Comparison of ENCODE assay signal across 29 cellular contexts in the genomic region with DNA sequence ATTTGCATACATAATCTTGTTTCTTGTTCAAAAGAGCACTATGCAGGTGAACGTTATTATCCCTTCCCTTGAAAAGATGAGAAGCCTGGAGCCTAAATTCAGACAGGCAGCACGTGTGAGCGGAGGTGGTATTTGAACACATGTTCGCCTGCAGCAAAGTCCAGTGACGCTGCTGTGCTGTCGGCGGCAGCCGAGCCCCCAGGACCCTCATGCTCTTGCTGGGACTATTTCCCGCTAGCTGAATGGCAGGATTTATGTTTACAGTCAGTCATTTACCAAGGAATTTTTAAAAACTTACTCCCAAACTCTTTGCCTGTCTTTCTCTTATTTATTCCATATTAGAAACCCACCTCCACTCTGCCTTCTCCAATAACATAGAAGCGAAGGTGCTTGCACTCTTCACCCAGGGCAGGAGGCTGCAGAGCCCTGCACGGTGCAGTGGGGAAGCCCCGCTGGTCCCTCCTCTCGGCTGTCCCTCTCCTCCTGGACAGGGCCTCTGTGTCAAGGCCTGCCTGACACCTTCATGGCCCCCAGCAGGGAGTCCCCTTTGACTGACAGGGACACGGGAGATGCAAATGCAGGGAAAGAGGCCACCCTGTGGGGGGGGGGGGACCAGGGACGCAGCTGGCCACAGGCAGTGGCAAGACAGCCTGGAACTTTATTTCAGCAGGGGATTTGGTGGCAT.
"Had no signal": no experiment of that assay in that cellular context is flagged by ENCODE, and none has a peak within 500 bp of the region (broad histone marks: within the 10 kb centered on the region; RNA-seq: fewer than 3 reads in every experiment).

No MANE protein-coding gene starts in this region.

- H3K4me3 Mint-ChIP-seq: activated CD4-positive, alpha-beta memory T cell treated with anti-CD3 and anti-CD28 coated beads, Interleukin-2, amount 10 ng/mL, durations not matched to agents 7 days and 5 days; activated CD4-positive, alpha-beta T cell treated with anti-CD3 and anti-CD28 coated beads, Interleukin-2, amount 10 ng/mL, durations not matched to agents 7 days and 5 days; activated naive CD4-positive, alpha-beta T cell treated with anti-CD3 and anti-CD28 coated beads, Interleukin-2, amount 10 ng/mL, durations not matched to agents 7 days and 5 days; activated naive CD8-positive, alpha-beta T cell treated with anti-CD3 and anti-CD28 coated beads, Interleukin-2, amount 10 ng/mL, durations not matched to agents 7 days and 5 days; activated T-cell treated with anti-CD3 and anti-CD28 coated beads, Interleukin-2, amount 50 U/mL, for 24 hours; activated T-cell treated with anti-CD3 and anti-CD28 coated beads, Interleukin-2, amount 50 U/mL, for 72 hours; brain; T-helper 17 cell; T-helper 2 cell treated with Interferon-gamma antibody and Interleukin-4, amounts not matched to agents 5 μg/mL and 100 μg/mL, for 36 hours; WTC11 had no signal

- H3K36me3 Mint-ChIP-seq: activated naive CD4-positive, alpha-beta T cell treated with anti-CD3 and anti-CD28 coated beads, Interleukin-2, amount 10 ng/mL, durations not matched to agents 7 days and 5 days; activated naive CD4-positive, alpha-beta T cell treated with anti-CD3 and anti-CD28 coated beads, Interleukin-2, amount 50 U/mL, for 72 hours; activated naive CD8-positive, alpha-beta T cell treated with anti-CD3 and anti-CD28 coated beads, Interleukin-2, amount 10 ng/mL, durations not matched to agents 7 days and 5 days; brain had no signal

- ATAC-seq: activated naive CD4-positive, alpha-beta T cell treated with anti-CD3 and anti-CD28 coated beads, Interleukin-2, amount 50 U/mL, for 72 hours; activated T-cell treated with anti-CD3 and anti-CD28 coated beads, Interleukin-2, amount 50 U/mL, for 72 hours; esophagus mucosa; T-helper 17 cell; WTC11 had no signal

- H3K9me3 Mint-ChIP-seq: activated CD4-positive, alpha-beta memory T cell treated with anti-CD3 and anti-CD28 coated beads, Interleukin-2, amount 10 ng/mL, durations not matched to agents 7 days and 5 days; activated CD4-positive, alpha-beta T cell treated with anti-CD3 and anti-CD28 coated beads, Interleukin-2, amount 10 ng/mL, durations not matched to agents 7 days and 5 days; activated naive CD4-positive, alpha-beta T cell treated with anti-CD3 and anti-CD28 coated beads, Interleukin-2, amount 10 ng/mL, durations not matched to agents 7 days and 5 days; activated naive CD4-positive, alpha-beta T cell treated with anti-CD3 and anti-CD28 coated beads, Interleukin-2, amount 50 U/mL, for 72 hours; activated naive CD8-positive, alpha-beta T cell treated with anti-CD3 and anti-CD28 coated beads, Interleukin-2, amount 10 ng/mL, durations not matched to agents 7 days and 5 days; activated T-cell treated with anti-CD3 and anti-CD28 coated beads, Interleukin-2, amount 50 U/mL, for 24 hours; activated T-cell treated with anti-CD3 and anti-CD28 coated beads, Interleukin-2, amount 50 U/mL, for 72 hours; T-helper 2 cell treated with Interferon-gamma antibody and Interleukin-4, amounts not matched to agents 5 μg/mL and 100 μg/mL, for 36 hours had no signal

- H3K27ac Mint-ChIP-seq: activated CD4-positive, alpha-beta memory T cell treated with anti-CD3 and anti-CD28 coated beads, Interleukin-2, amount 10 ng/mL, durations not matched to agents 7 days and 5 days; activated CD4-positive, alpha-beta T cell treated with anti-CD3 and anti-CD28 coated beads, Interleukin-2, amount 10 ng/mL, durations not matched to agents 7 days and 5 days; activated naive CD4-positive, alpha-beta T cell treated with anti-CD3 and anti-CD28 coated beads, Interleukin-2, amount 10 ng/mL, durations not matched to agents 7 days and 5 days; activated naive CD4-positive, alpha-beta T cell treated with anti-CD3 and anti-CD28 coated beads, Interleukin-2, amount 50 U/mL, for 72 hours; activated naive CD8-positive, alpha-beta T cell treated with anti-CD3 and anti-CD28 coated beads, Interleukin-2, amount 10 ng/mL, durations not matched to agents 7 days and 5 days; activated T-cell treated with anti-CD3 and anti-CD28 coated beads, Interleukin-2, amount 50 U/mL, for 24 hours; activated T-cell treated with anti-CD3 and anti-CD28 coated beads, Interleukin-2, amount 50 U/mL, for 72 hours; T-helper 17 cell; T-helper 2 cell treated with Interferon-gamma antibody and Interleukin-4, amounts not matched to agents 5 μg/mL and 100 μg/mL, for 36 hours; WTC11 had no signal

- H3K4me3 ChIP-seq: ascending aorta, breast epithelium, cardiac muscle cell, colonic mucosa had no signal

- H3K27ac ChIP-seq: ascending aorta, breast epithelium, cardiac muscle cell, colonic mucosa, VCaP had no signal

- H3K27me3 Mint-ChIP-seq: activated CD4-positive, alpha-beta memory T cell treated with anti-CD3 and anti-CD28 coated beads, Interleukin-2, amount 10 ng/mL, durations not matched to agents 7 days and 5 days; activated CD4-positive, alpha-beta T cell treated with anti-CD3 and anti-CD28 coated beads, Interleukin-2, amount 10 ng/mL, durations not matched to agents 7 days and 5 days; activated naive CD8-positive, alpha-beta T cell treated with anti-CD3 and anti-CD28 coated beads, Interleukin-2, amount 10 ng/mL, durations not matched to agents 7 days and 5 days had no signal

- H3K4me1 Mint-ChIP-seq: activated CD4-positive, alpha-beta memory T cell treated with anti-CD3 and anti-CD28 coated beads, Interleukin-2, amount 10 ng/mL, durations not matched to agents 7 days and 5 days; activated CD4-positive, alpha-beta T cell treated with anti-CD3 and anti-CD28 coated beads, Interleukin-2, amount 10 ng/mL, durations not matched to agents 7 days and 5 days; activated naive CD4-positive, alpha-beta T cell treated with anti-CD3 and anti-CD28 coated beads, Interleukin-2, amount 10 ng/mL, durations not matched to agents 7 days and 5 days; activated naive CD8-positive, alpha-beta T cell treated with anti-CD3 and anti-CD28 coated beads, Interleukin-2, amount 10 ng/mL, durations not matched to agents 7 days and 5 days; T-helper 17 cell had no signal

- H3K4me1 ChIP-seq: ascending aorta, breast epithelium, colonic mucosa had no signal

- DNase-seq: activated CD4-positive, alpha-beta memory T cell treated with anti-CD3 and anti-CD28 coated beads, Interleukin-2, amount 10 ng/mL, durations not matched to agents 7 days and 5 days; activated CD4-positive, alpha-beta T cell treated with anti-CD3 and anti-CD28 coated beads for 1 hour; activated CD4-positive, alpha-beta T cell treated with anti-CD3 and anti-CD28 coated beads for 4 hours; activated CD4-positive, alpha-beta T cell treated with anti-CD3 and anti-CD28 coated beads, Interleukin-2, amount 10 ng/mL, durations not matched to agents 7 days and 5 days; activated CD4-positive, alpha-beta T cell treated with anti-CD3 and anti-CD28 coated beads, Interleukin-2, amount 50 U/mL, for 4 hours; activated CD8-positive, alpha-beta memory T cell treated with anti-CD3 and anti-CD28 coated beads, Interleukin-2, amount 50 U/mL, for 48 hours; activated gamma-delta T cell; activated naive CD4-positive, alpha-beta T cell; activated naive CD4-positive, alpha-beta T cell treated with anti-CD3 and anti-CD28 coated beads, Interleukin-2, amount 10 ng/mL, durations not matched to agents 7 days and 5 days; activated naive CD8-positive, alpha-beta T cell treated with anti-CD3 and anti-CD28 coated beads, Interleukin-2, amount 10 ng/mL, durations not matched to agents 7 days and 5 days; activated T-cell treated with anti-CD3 and anti-CD28 coated beads for 4 hours; activated T-cell treated with anti-CD3 and anti-CD28 coated beads, Interleukin-2, amount 50 U/mL, for 24 hours; activated T-cell treated with anti-CD3 and anti-CD28 coated beads, Interleukin-2, amount 50 U/mL, for 72 hours; central memory CD4-positive, alpha-beta T cell; cerebellar nuclear complex; colonic mucosa; effector CD8-positive, alpha-beta T cell; T-helper 1 cell; T-helper 17 cell; T1000 had no signal

- H3K36me3 ChIP-seq: ascending aorta, breast epithelium, cardiac muscle cell, colonic mucosa had no signal

- H3K27me3 ChIP-seq: ascending aorta, breast epithelium, cardiac muscle cell, colonic mucosa had no signal

- H3K9me3 ChIP-seq: ascending aorta, breast epithelium, colonic mucosa had no signal
